3 cellular contexts compared by ENCODE assay signal in the genomic region with DNA sequence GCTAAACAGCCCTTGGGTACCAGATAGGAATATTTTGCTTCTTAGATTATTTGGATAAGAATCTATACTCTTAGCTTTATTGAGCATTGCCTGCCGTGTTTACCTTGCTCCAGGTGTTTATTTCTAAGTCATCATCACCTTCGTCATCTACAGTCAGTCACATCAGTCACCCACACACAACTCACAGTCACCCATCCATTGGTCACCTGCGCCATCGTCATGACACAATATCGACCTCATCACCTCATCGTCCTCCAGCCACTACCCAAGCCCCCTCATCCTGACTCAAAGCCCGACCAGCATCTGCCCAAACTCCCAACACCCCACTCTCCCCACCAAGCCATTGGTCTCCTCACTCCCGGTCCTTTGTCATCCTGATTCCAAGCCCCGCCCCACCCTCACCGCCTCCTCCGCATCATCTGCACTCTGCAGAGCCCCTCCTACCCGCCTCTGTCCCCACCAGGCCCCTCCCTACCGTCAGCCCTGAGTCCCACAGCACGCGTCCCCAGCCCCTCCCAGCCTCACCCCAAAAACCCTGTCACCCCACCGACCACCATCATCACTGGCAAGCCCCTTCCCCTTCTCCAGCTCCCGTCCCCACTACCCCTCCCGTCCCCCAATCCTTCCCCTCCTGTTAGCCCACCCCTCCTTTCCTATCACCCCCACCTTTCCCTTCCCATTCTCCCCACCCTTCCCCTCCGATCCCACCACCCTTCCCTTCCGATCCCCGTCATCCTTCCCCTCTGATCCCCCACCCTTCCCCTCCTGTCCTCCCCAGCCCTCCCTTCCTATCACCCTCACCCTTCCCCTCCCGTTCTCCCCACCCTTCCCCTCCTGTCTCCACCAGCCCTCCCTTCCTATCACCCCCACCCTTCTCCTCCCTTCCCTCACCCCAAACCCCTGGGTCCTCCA.
A peak's percentile ranks its signal among the peaks of the same experiment; 100 is the strongest.
TF ChIP-seq lines count a peak whose summit lies in the region.

No MANE protein-coding gene starts in this region.

TF ChIP-seq in SK-N-SH, 30 proteins besides CTCF, POLR2A, EP300 and RAD21 (continued from another document and continues in another):
- TF ChIP-seq, protein P1, sequence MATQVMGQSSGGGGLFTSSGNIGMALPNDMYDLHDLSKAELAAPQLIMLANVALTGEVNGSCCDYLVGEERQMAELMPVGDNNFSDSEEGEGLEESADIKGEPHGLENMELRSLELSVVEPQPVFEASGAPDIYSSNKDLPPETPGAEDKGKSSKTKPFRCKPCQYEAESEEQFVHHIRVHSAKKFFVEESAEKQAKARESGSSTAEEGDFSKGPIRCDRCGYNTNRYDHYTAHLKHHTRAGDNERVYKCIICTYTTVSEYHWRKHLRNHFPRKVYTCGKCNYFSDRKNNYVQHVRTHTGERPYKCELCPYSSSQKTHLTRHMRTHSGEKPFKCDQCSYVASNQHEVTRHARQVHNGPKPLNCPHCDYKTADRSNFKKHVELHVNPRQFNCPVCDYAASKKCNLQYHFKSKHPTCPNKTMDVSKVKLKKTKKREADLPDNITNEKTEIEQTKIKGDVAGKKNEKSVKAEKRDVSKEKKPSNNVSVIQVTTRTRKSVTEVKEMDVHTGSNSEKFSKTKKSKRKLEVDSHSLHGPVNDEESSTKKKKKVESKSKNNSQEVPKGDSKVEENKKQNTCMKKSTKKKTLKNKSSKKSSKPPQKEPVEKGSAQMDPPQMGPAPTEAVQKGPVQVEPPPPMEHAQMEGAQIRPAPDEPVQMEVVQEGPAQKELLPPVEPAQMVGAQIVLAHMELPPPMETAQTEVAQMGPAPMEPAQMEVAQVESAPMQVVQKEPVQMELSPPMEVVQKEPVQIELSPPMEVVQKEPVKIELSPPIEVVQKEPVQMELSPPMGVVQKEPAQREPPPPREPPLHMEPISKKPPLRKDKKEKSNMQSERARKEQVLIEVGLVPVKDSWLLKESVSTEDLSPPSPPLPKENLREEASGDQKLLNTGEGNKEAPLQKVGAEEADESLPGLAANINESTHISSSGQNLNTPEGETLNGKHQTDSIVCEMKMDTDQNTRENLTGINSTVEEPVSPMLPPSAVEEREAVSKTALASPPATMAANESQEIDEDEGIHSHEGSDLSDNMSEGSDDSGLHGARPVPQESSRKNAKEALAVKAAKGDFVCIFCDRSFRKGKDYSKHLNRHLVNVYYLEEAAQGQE (IDR thresholded peaks at IDR 0.05; ENCODE audit: low read depth, low read length), result no peak
- no peak for TF ChIP-seq TCF12 (IDR thresholded peaks at IDR 0.05)
- no peak for TF ChIP-seq RFX5 (IDR thresholded peaks at IDR 0.05; ENCODE audit: low read length)
- no peak for TF ChIP-seq EZH2phosphoT487 (IDR thresholded peaks at IDR 0.05; ENCODE audit: borderline replicate concordance, low read depth)
- TF ChIP-seq NRF1 (IDR thresholded peaks at IDR 0.05; ENCODE audit: low read depth, low read length), result no peak
- TF ChIP-seq MXI1 (IDR thresholded peaks at IDR 0.05; ENCODE audit: low read depth, low read length), result no peak
- TF ChIP-seq, protein P2, sequence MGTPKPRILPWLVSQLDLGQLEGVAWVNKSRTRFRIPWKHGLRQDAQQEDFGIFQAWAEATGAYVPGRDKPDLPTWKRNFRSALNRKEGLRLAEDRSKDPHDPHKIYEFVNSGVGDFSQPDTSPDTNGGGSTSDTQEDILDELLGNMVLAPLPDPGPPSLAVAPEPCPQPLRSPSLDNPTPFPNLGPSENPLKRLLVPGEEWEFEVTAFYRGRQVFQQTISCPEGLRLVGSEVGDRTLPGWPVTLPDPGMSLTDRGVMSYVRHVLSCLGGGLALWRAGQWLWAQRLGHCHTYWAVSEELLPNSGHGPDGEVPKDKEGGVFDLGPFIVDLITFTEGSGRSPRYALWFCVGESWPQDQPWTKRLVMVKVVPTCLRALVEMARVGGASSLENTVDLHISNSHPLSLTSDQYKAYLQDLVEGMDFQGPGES (IDR thresholded peaks at IDR 0.05; ENCODE audit: low read depth, low read length), result no peak
- TF ChIP-seq YY1 (IDR thresholded peaks at IDR 0.05; ENCODE audit: low read depth), result no peak
- TF ChIP-seq GATA2 (CRISPR knock-in tag; IDR thresholded peaks at IDR 0.05), result no peak
- TF ChIP-seq FOXJ3 (CRISPR knock-in tag; IDR thresholded peaks at IDR 0.05), result no peak
- TF ChIP-seq, protein P3, sequence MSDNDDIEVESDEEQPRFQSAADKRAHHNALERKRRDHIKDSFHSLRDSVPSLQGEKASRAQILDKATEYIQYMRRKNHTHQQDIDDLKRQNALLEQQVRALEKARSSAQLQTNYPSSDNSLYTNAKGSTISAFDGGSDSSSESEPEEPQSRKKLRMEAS (IDR thresholded peaks at IDR 0.05; ENCODE audit: low read depth), result no peak
- TF ChIP-seq JUND (IDR thresholded peaks at IDR 0.05), result no peak

TF ChIP-seq in SK-N-SH treated with all-trans-retinoic acid at 6 μM for 48 hours, 23 proteins besides CTCF, POLR2A, EP300 and RAD21 (continued from another document):
- TF ChIP-seq, protein P4, sequence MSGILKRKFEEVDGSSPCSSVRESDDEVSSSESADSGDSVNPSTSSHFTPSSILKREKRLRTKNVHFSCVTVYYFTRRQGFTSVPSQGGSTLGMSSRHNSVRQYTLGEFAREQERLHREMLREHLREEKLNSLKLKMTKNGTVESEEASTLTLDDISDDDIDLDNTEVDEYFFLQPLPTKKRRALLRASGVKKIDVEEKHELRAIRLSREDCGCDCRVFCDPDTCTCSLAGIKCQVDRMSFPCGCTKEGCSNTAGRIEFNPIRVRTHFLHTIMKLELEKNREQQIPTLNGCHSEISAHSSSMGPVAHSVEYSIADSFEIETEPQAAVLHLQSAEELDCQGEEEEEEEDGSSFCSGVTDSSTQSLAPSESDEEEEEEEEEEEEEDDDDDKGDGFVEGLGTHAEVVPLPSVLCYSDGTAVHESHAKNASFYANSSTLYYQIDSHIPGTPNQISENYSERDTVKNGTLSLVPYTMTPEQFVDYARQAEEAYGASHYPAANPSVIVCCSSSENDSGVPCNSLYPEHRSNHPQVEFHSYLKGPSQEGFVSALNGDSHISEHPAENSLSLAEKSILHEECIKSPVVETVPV (CRISPR knock-in tag; IDR thresholded peaks at IDR 0.05), result no peak
- TF ChIP-seq ZFP3 (CRISPR knock-in tag; IDR thresholded peaks at IDR 0.05), result no peak
- TF ChIP-seq, protein P5, sequence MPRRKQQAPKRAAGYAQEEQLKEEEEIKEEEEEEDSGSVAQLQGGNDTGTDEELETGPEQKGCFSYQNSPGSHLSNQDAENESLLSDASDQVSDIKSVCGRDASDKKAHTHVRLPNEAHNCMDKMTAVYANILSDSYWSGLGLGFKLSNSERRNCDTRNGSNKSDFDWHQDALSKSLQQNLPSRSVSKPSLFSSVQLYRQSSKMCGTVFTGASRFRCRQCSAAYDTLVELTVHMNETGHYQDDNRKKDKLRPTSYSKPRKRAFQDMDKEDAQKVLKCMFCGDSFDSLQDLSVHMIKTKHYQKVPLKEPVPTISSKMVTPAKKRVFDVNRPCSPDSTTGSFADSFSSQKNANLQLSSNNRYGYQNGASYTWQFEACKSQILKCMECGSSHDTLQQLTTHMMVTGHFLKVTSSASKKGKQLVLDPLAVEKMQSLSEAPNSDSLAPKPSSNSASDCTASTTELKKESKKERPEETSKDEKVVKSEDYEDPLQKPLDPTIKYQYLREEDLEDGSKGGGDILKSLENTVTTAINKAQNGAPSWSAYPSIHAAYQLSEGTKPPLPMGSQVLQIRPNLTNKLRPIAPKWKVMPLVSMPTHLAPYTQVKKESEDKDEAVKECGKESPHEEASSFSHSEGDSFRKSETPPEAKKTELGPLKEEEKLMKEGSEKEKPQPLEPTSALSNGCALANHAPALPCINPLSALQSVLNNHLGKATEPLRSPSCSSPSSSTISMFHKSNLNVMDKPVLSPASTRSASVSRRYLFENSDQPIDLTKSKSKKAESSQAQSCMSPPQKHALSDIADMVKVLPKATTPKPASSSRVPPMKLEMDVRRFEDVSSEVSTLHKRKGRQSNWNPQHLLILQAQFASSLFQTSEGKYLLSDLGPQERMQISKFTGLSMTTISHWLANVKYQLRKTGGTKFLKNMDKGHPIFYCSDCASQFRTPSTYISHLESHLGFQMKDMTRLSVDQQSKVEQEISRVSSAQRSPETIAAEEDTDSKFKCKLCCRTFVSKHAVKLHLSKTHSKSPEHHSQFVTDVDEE (CRISPR knock-in tag; IDR thresholded peaks at IDR 0.05), result no peak
- TF ChIP-seq OSR1 (CRISPR knock-in tag; IDR thresholded peaks at IDR 0.05), result no peak
- no peak for TF ChIP-seq ZNF70 (CRISPR knock-in tag; IDR thresholded peaks at IDR 0.05)
- no peak for TF ChIP-seq TCF4 (CRISPR knock-in tag; IDR thresholded peaks at IDR 0.05; ENCODE audit: borderline replicate concordance)
- TF ChIP-seq ESRRG (CRISPR knock-in tag; IDR thresholded peaks at IDR 0.05), result no peak
- TF ChIP-seq RARB (CRISPR knock-in tag; IDR thresholded peaks at IDR 0.05), result no peak
- TF ChIP-seq SNAI2 (CRISPR knock-in tag; IDR thresholded peaks at IDR 0.05), result no peak
- TF ChIP-seq ISL1 (CRISPR knock-in tag; IDR thresholded peaks at IDR 0.05), result no peak
- no peak for TF ChIP-seq ARNTL (CRISPR knock-in tag; IDR thresholded peaks at IDR 0.05; ENCODE audit: borderline replicate concordance, low read depth)
- TF ChIP-seq, protein P6, sequence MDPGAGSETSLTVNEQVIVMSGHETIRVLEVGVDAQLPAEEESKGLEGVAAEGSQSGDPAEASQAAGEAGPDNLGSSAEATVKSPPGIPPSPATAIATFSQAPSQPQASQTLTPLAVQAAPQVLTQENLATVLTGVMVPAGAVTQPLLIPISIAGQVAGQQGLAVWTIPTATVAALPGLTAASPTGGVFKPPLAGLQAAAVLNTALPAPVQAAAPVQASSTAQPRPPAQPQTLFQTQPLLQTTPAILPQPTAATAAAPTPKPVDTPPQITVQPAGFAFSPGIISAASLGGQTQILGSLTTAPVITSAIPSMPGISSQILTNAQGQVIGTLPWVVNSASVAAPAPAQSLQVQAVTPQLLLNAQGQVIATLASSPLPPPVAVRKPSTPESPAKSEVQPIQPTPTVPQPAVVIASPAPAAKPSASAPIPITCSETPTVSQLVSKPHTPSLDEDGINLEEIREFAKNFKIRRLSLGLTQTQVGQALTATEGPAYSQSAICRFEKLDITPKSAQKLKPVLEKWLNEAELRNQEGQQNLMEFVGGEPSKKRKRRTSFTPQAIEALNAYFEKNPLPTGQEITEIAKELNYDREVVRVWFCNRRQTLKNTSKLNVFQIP (CRISPR knock-in tag; IDR thresholded peaks at IDR 0.05; ENCODE audit: borderline replicate concordance, low read depth), result no peak
- TF ChIP-seq ZNF8 (CRISPR knock-in tag; IDR thresholded peaks at IDR 0.05), result no peak
- TF ChIP-seq GLIS3 (CRISPR knock-in tag; IDR thresholded peaks at IDR 0.05), result no peak
- TF ChIP-seq ZFP30 (CRISPR knock-in tag; IDR thresholded peaks at IDR 0.05), result no peak

TF ChIP-seq in HEK293, 187 proteins besides CTCF, POLR2A, EP300 and RAD21 (continued from another document):
- TF ChIP-seq, protein P7, sequence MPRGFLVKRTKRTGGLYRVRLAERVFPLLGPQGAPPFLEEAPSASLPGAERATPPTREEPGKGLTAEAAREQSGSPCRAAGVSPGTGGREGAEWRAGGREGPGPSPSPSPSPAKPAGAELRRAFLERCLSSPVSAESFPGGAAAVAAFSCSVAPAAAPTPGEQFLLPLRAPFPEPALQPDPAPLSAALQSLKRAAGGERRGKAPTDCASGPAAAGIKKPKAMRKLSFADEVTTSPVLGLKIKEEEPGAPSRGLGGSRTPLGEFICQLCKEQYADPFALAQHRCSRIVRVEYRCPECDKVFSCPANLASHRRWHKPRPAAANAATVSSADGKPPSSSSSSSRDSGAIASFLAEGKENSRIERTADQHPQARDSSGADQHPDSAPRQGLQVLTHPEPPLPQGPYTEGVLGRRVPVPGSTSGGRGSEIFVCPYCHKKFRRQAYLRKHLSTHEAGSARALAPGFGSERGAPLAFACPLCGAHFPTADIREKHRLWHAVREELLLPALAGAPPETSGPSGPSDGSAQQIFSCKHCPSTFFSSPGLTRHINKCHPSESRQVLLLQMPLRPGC (tag by site-specific recombination; IDR thresholded peaks at IDR 0.05), result no peak
- TF ChIP-seq ZNF311 (tag by site-specific recombination; IDR thresholded peaks at IDR 0.05; ENCODE audit: borderline replicate concordance) (no peak), ZFHX2 (tag by site-specific recombination; conservative IDR thresholded peaks at IDR 0.05) (0 out of 2 replicates have a peak, but pooled peaks have one; percentile 24), ZFP41 (tag by site-specific recombination; IDR thresholded peaks at IDR 0.05; ENCODE audit: borderline replicate concordance) (no peak), ZNF707 (tag by site-specific recombination; IDR thresholded peaks at IDR 0.05) (0 out of 2 replicates have a peak, but pooled peaks have one; percentile 39), ZNF600 (tag by site-specific recombination; IDR thresholded peaks at IDR 0.05) (no peak)
